In genomic region chr10:323651-324293, GRCh38 we compare ENCODE assay signal across 8 cellular contexts.
DNase-seq lines count a peak whose midpoint lies in the region; ATAC-seq and TF ChIP-seq lines count a peak whose summit lies in the region.

No MANE protein-coding gene starts in this region.

- ATAC-seq in GM21360 (IDR thresholded peaks at IDR 0.05; ENCODE audit: unreplicated experiment): peak; percentile 92

- peaks cover 65% of the 10 kb centered on the region for H3K36me3 Mint-ChIP-seq in nephron progenitor cell (ENCODE audit: low read depth)

- H3K27ac Mint-ChIP-seq in nephron progenitor cell: peak overlapping the region; percentile 27

- H3K27ac ChIP-seq in epithelial cell of prostate: peak overlapping the region; percentile 40

- no peak overlapping the region for H3K4me3 Mint-ChIP-seq in nephron progenitor cell

- H3K9me3 Mint-ChIP-seq in nephron progenitor cell: peaks cover 4% of the 10 kb centered on the region

- peak; percentile 54 for DNase-seq in Ammon's horn (ENCODE audit: low spot score)
- peak; percentile 73 for DNase-seq in HK-2 (ENCODE audit: unreplicated experiment)
- DNase-seq in activated CD4-positive, alpha-beta T cell treated with anti-CD3 and anti-CD28 coated beads for 48 hours: peak; percentile 53
- DNase-seq in epithelial cell of prostate (ENCODE audit: low read depth, low spot score): peak; percentile 64
- DNase-seq in nephron progenitor cell: no peak
- no peak for DNase-seq in GF-D8 (lab: John Stamatoyannopoulos, UW)
- DNase-seq in SK-N-DZ (ENCODE audit: low spot score): no peak

- H3K27me3 Mint-ChIP-seq in nephron progenitor cell (ENCODE audit: low read depth, poor library complexity): no peaks in the 10 kb centered on the region

- no peak for TF ChIP-seq CTCF in nephron progenitor cell (IDR thresholded peaks at IDR 0.05)

- H3K4me1 Mint-ChIP-seq in nephron progenitor cell: peaks cover 7% of the 10 kb centered on the region

Comparison
In these comparisons a context has a peak if more than half of its experiments do, and no peak if none do; other contexts are left out.
1. DNase-seq: peak in Ammon's horn (single experiment), HK-2 (single experiment), activated CD4-positive, alpha-beta T cell treated with anti-CD3 and anti-CD28 coated beads for 48 hours (single experiment) and epithelial cell of prostate (single experiment); none in nephron progenitor cell (single experiment), GF-D8 (single experiment) and SK-N-DZ (single experiment).